In the genomic region with DNA sequence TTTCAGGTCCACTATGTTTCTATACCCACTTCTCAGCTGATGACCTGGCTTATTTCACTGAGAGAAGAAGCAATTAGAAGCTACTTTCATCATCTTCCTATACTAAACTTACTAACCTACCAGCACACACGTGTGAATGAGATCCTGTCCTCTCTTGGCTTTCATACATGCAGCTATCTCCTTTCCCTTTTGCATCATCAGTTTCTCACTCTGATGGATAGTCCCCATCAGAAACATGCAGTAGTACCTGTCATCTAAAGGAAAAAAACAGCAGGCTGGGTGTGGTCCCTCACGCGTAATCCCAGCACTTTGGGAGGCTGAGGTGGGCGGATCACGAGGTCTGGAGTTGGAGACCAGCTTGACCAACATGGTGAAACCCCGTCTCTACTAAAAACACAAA, we compare ENCODE assay signal across 22 cellular contexts.
"Had no signal": no experiment of that assay in that cellular context is flagged by ENCODE, and none has a peak within 500 bp of the region (broad histone marks: within the 10 kb centered on the region; RNA-seq: fewer than 3 reads in every experiment).

No MANE protein-coding gene starts in this region.

- H3K4me3 Mint-ChIP-seq: activated CD4-positive, alpha-beta T cell treated with anti-CD3 and anti-CD28 coated beads, Interleukin-2, amount 10 ng/mL, durations not matched to agents 24 days and 14 days; activated CD8-positive, alpha-beta T cell treated with anti-CD3 and anti-CD28 coated beads for 36 hours; activated naive CD8-positive, alpha-beta T cell treated with anti-CD3 and anti-CD28 coated beads, Interleukin-2, amount 10 ng/mL, durations not matched to agents 7 days and 5 days; activated T-helper 17 cell treated with anti-CD3 and anti-CD28 coated beads, Interleukin-2, amount 50 U/mL, for 72 hours; central memory CD8-positive, alpha-beta T cell; neural crest cell had no signal

- H3K27ac ChIP-seq: brain microvascular endothelial cell, colonic mucosa, upper lobe of right lung had no signal

- H3K4me1 ChIP-seq: colonic mucosa, upper lobe of right lung had no signal

- H3K36me3 ChIP-seq: brain microvascular endothelial cell, colonic mucosa, right atrium auricular region, upper lobe of right lung had no signal

- ATAC-seq: activated CD8-positive, alpha-beta T cell treated with anti-CD3 and anti-CD28 coated beads for 36 hours; activated T-helper 17 cell treated with anti-CD3 and anti-CD28 coated beads, Interleukin-2, amount 50 U/mL, for 72 hours; left lobe of liver; upper lobe of right lung had no signal

- H3K36me3 Mint-ChIP-seq: activated naive CD8-positive, alpha-beta T cell treated with anti-CD3 and anti-CD28 coated beads, Interleukin-2, amount 10 ng/mL, durations not matched to agents 7 days and 5 days had no signal

- H3K9me3 ChIP-seq: colonic mucosa, right atrium auricular region, upper lobe of right lung had no signal

- FAIRE-seq: islet of Langerhans, small intestine had no signal

- H3K27me3 ChIP-seq: brain microvascular endothelial cell, colonic mucosa, right atrium auricular region, upper lobe of right lung had no signal

- DNase-seq: activated CD4-positive, alpha-beta T cell treated with anti-CD3 and anti-CD28 coated beads, Interleukin-2, amount 10 ng/mL, durations not matched to agents 24 days and 14 days; activated CD8-positive, alpha-beta T cell treated with anti-CD3 and anti-CD28 coated beads for 36 hours; activated naive CD4-positive, alpha-beta T cell; activated naive CD8-positive, alpha-beta T cell treated with anti-CD3 and anti-CD28 coated beads, Interleukin-2, amount 10 ng/mL, durations not matched to agents 7 days and 5 days; activated T-cell treated with anti-CD3 and anti-CD28 coated beads, Interleukin-2, amount 50 U/mL, for 1 hour; anterior cingulate cortex; colonic mucosa; hippocampal formation; stimulated activated CD4-positive, alpha-beta T cell treated with anti-CD3 and anti-CD28 coated beads, Interleukin-15, amount 100 ng/mL, for 24 hours; stimulated activated CD4-positive, alpha-beta T cell treated with anti-CD3 and anti-CD28 coated beads, Interleukin-2, amount 100 ng/mL, for 48 hours; T-helper 1 cell; T-helper 9 cell; upper lobe of right lung had no signal

- H3K9me3 Mint-ChIP-seq: central memory CD8-positive, alpha-beta T cell had no signal

- H3K4me1 Mint-ChIP-seq: activated CD4-positive, alpha-beta T cell treated with anti-CD3 and anti-CD28 coated beads, Interleukin-2, amount 10 ng/mL, durations not matched to agents 24 days and 14 days; activated naive CD8-positive, alpha-beta T cell treated with anti-CD3 and anti-CD28 coated beads, Interleukin-2, amount 10 ng/mL, durations not matched to agents 7 days and 5 days; activated T-helper 17 cell treated with anti-CD3 and anti-CD28 coated beads, Interleukin-2, amount 50 U/mL, for 72 hours; central memory CD8-positive, alpha-beta T cell; neural crest cell had no signal

- H3K27ac Mint-ChIP-seq: activated CD4-positive, alpha-beta T cell treated with anti-CD3 and anti-CD28 coated beads, Interleukin-2, amount 10 ng/mL, durations not matched to agents 24 days and 14 days; activated CD8-positive, alpha-beta T cell treated with anti-CD3 and anti-CD28 coated beads for 36 hours; activated naive CD8-positive, alpha-beta T cell treated with anti-CD3 and anti-CD28 coated beads, Interleukin-2, amount 10 ng/mL, durations not matched to agents 7 days and 5 days; activated T-helper 17 cell treated with anti-CD3 and anti-CD28 coated beads, Interleukin-2, amount 50 U/mL, for 72 hours; progenitor cell of endocrine pancreas had no signal

- H3K4me3 ChIP-seq: colonic mucosa, right atrium auricular region, upper lobe of right lung had no signal

- H3K27me3 Mint-ChIP-seq: progenitor cell of endocrine pancreas had no signal
